In the genomic region with DNA sequence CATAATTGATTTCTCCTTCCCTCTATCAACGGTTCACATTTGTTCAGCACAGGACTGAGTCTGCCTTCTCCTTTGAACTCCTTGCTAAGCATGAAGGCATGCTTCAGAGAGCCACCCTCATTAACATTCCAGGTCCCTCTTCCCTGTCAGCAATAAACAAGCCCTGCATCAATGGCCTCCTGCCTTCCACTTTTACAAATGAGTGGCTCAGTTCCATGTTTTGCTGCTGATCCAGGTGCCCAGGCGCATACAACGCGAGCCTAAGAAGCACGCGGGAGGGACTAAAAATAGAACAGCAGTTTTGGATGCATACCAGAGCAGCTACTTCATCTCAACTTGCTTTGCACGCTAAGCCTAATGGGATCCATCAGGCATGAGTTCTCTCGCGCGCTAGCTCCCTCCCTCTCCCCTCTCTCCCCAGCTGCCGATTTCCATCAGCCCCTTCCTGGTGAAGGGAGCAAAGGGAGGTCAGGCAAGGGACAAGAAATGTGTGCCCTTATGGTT, we compare ENCODE assay signal across 8 cellular contexts. TPM values are rescaled to one million over a fixed set of nuclear protein-coding genes. Genes with fewer than 3 reads are reported as not detected.
A peak's percentile ranks its signal among the peaks of the same experiment; 100 is the strongest.
DNase-seq lines count a peak whose midpoint lies in the region; ATAC-seq and TF ChIP-seq lines count a peak whose summit lies in the region.

No MANE protein-coding gene starts in this region.

- ATAC-seq in Right ventricle myocardium inferior (peak; percentile 88), heart left ventricle (peak; percentile 90 to 95 (median 94))
- ATAC-seq in CD8-positive, alpha-beta T cell = no peak

- peak overlapping the region; percentile 90 for H3K27ac ChIP-seq in VCaP
- peak overlapping the region; percentile 8 to 82 (median 68) for H3K27ac ChIP-seq in heart left ventricle
- H3K27ac ChIP-seq in CD8-positive, alpha-beta T cell (ENCODE audit: low read depth, low read length) = no peak overlapping the region

- no peaks in the 10 kb centered on the region for H3K27me3 ChIP-seq in heart left ventricle
- H3K27me3 ChIP-seq in CD8-positive, alpha-beta T cell (ENCODE audit: insufficient read depth, low read length) = no peaks in the 10 kb centered on the region

- intact Hi-C loops in Right ventricle myocardium inferior (cut with DNase I) (loop anchor here (5.0 kb wide), 2 partner anchors 50 to 70 kb away; partner anchors contain the start of gene REV3L), cardiac septum (cut with DNase I) (loop anchor here (5.0 kb wide), 2 partner anchors 50 to 70 kb away; partner anchors contain the start of gene REV3L), heart left ventricle (cut with DNase I) (loop anchor here in 6 of 10 donors (2.0 to 10.0 kb wide), 6 partner anchors 50 to 70 kb away; partner anchors contain the start of genes REV3L (in 4 of the 6) and TRAF3IP2 (in 2 of the 6)), posterior cingulate gyrus (cut with DNase I) (loop anchor here (10.0 kb wide), 1 partner anchor 67 kb away; the partner anchor contains the start of gene REV3L)
- intact Hi-C loops in activated T-helper 1 cell treated with anti-CD3 and anti-CD28 coated beads, Interleukin-12 subunit alpha, Interleukin-12 subunit beta, Interleukin-2, Interleukin-4 antibody, amounts not matched to agents 30 ng/mL and 10 ng/mL and 1 ng/mL, durations not matched to agents 14 hours and 24 hours and 36 hours (cut with micrococcal nuclease) = no loop called here
- intact Hi-C loops in CD8-positive, alpha-beta T cell (cut with DNase I, micrococcal nuclease) = no loop called here

- H3K36me3 ChIP-seq in heart left ventricle = no peaks in the 10 kb centered on the region
- H3K36me3 ChIP-seq in CD8-positive, alpha-beta T cell (ENCODE audit: insufficient read depth, low read length) = no peaks in the 10 kb centered on the region

- TF ChIP-seq CTCF in VCaP (conservative IDR thresholded peaks at IDR 0.05) (no peak), heart left ventricle (IDR thresholded peaks at IDR 0.05) (no peak)
- TF ChIP-seq CTCF in CD8-positive, alpha-beta T cell (IDR thresholded peaks at IDR 0.05) = no peak

- peaks cover 5% of the 10 kb centered on the region for H3K4me1 Mint-ChIP-seq in activated T-helper 1 cell treated with anti-CD3 and anti-CD28 coated beads, Interleukin-12 subunit alpha, Interleukin-12 subunit beta, Interleukin-2, Interleukin-4 antibody, amounts not matched to agents 30 ng/mL and 10 ng/mL and 1 ng/mL, durations not matched to agents 14 hours and 24 hours and 36 hours (ENCODE audit: low read depth)
- H3K4me1 Mint-ChIP-seq in CD8-positive, alpha-beta T cell (ENCODE audit: low read depth) = no peaks in the 10 kb centered on the region

- no peak for TF ChIP-seq POLR2A in heart left ventricle (IDR thresholded peaks at IDR 0.05)

- POLR2A ChIA-PET in CD8-positive, alpha-beta T cell (lab: Charles Lee) = no interaction called here

- CTCF ChIA-PET in CD8-positive, alpha-beta T cell (lab: Charles Lee) = no interaction called here

- H3K4me3 Mint-ChIP-seq in activated T-helper 1 cell treated with anti-CD3 and anti-CD28 coated beads, Interleukin-12 subunit alpha, Interleukin-12 subunit beta, Interleukin-2, Interleukin-4 antibody, amounts not matched to agents 30 ng/mL and 10 ng/mL and 1 ng/mL, durations not matched to agents 14 hours and 24 hours and 36 hours = no peak overlapping the region
- no peak overlapping the region for H3K4me3 Mint-ChIP-seq in CD8-positive, alpha-beta T cell

- 0 to 14% (median 8%) methylated on average over 11 of the region's 11 CpGs for WGBS in heart left ventricle, 4 donors

- peak overlapping the region in 2 of 12 donors; percentile 11 to 14 for H3K4me3 ChIP-seq in heart left ventricle
- no peak overlapping the region for H3K4me3 ChIP-seq in CD8-positive, alpha-beta T cell (ENCODE audit: low read depth, low read length)

- peaks cover 12% of the 10 kb centered on the region for H3K36me3 Mint-ChIP-seq in activated T-helper 1 cell treated with anti-CD3 and anti-CD28 coated beads, Interleukin-12 subunit alpha, Interleukin-12 subunit beta, Interleukin-2, Interleukin-4 antibody, amounts not matched to agents 30 ng/mL and 10 ng/mL and 1 ng/mL, durations not matched to agents 14 hours and 24 hours and 36 hours (ENCODE audit: low read depth)
- peaks cover 12% of the 10 kb centered on the region for H3K36me3 Mint-ChIP-seq in CD8-positive, alpha-beta T cell

- no peak overlapping the region for H3K27ac Mint-ChIP-seq in activated T-helper 1 cell treated with anti-CD3 and anti-CD28 coated beads, Interleukin-12 subunit alpha, Interleukin-12 subunit beta, Interleukin-2, Interleukin-4 antibody, amounts not matched to agents 30 ng/mL and 10 ng/mL and 1 ng/mL, durations not matched to agents 14 hours and 24 hours and 36 hours
- no peak overlapping the region for H3K27ac Mint-ChIP-seq in CD8-positive, alpha-beta T cell

- no peak for DNase-seq in Right ventricle myocardium inferior (ENCODE audit: missing footprints)
- no peak for DNase-seq in cardiac septum (ENCODE audit: low spot score)
- DNase-seq in heart left ventricle = peak in 4 of 5 donors; percentile 70 to 78 (median 76)
- peak in 8 of 10 donors; percentile 53 to 91 (median 64) for DNase-seq in posterior cingulate gyrus
- DNase-seq in activated T-helper 1 cell treated with anti-CD3 and anti-CD28 coated beads, Interleukin-12 subunit alpha, Interleukin-12 subunit beta, Interleukin-2, Interleukin-4 antibody, amounts not matched to agents 30 ng/mL and 10 ng/mL and 1 ng/mL, durations not matched to agents 14 hours and 24 hours and 36 hours (ENCODE audit: low spot score) = no peak
- DNase-seq in CD8-positive, alpha-beta T cell = no peak
- no peak for DNase-seq in NK-92 treated with Interleukin-12 subunit alpha and Interleukin-12 subunit beta, amount 100 ng/mL, for 24 hours (lab: John Stamatoyannopoulos, UW)

- H3K9me3 Mint-ChIP-seq in activated T-helper 1 cell treated with anti-CD3 and anti-CD28 coated beads, Interleukin-12 subunit alpha, Interleukin-12 subunit beta, Interleukin-2, Interleukin-4 antibody, amounts not matched to agents 30 ng/mL and 10 ng/mL and 1 ng/mL, durations not matched to agents 14 hours and 24 hours and 36 hours = no peaks in the 10 kb centered on the region
- H3K9me3 Mint-ChIP-seq in CD8-positive, alpha-beta T cell = no peaks in the 10 kb centered on the region

- no peaks in the 10 kb centered on the region for H3K27me3 Mint-ChIP-seq in activated T-helper 1 cell treated with anti-CD3 and anti-CD28 coated beads, Interleukin-12 subunit alpha, Interleukin-12 subunit beta, Interleukin-2, Interleukin-4 antibody, amounts not matched to agents 30 ng/mL and 10 ng/mL and 1 ng/mL, durations not matched to agents 14 hours and 24 hours and 36 hours (ENCODE audit: insufficient read depth)
- H3K27me3 Mint-ChIP-seq in CD8-positive, alpha-beta T cell (ENCODE audit: low read depth) = no peaks in the 10 kb centered on the region

- H3K4me1 ChIP-seq in heart left ventricle = peaks cover 8 to 43% (median 30%) of the 10 kb centered on the region in 12 donors
- H3K4me1 ChIP-seq in CD8-positive, alpha-beta T cell (ENCODE audit: insufficient read depth, low read length) = no peaks in the 10 kb centered on the region

- H3K9me3 ChIP-seq in heart left ventricle = no peaks in the 10 kb centered on the region
- no peaks in the 10 kb centered on the region for H3K9me3 ChIP-seq in CD8-positive, alpha-beta T cell (ENCODE audit: low read length)

RNA-seq across cellular contexts. Expression of gene TRAF3IP2, which starts 53.4 kb away (rescaled TPM):
- total RNA-seq in Right ventricle myocardium inferior (11.0 TPM), cardiac septum (6.5 TPM), heart left ventricle (10 to 100 TPM in 8 of 9 donors, 1 to 10 TPM in 1; 7.4 to 19.4 (median 12.9) TPM)
- 10 to 100 TPM; 10.5 to 14.4 TPM for polyA plus RNA-seq in heart left ventricle
- total RNA-seq in activated T-helper 1 cell treated with anti-CD3 and anti-CD28 coated beads, Interleukin-12 subunit alpha, Interleukin-12 subunit beta, Interleukin-2, Interleukin-4 antibody, amounts not matched to agents 30 ng/mL and 10 ng/mL and 1 ng/mL, durations not matched to agents 14 hours and 24 hours and 36 hours = 17.4 and 18.5 TPM in 2 replicates
- 10 to 100 TPM; 24.7 to 26.1 TPM for total RNA-seq in CD8-positive, alpha-beta T cell

Comparison
In these comparisons a context has a peak if more than half of its experiments do, and no peak if none do; other contexts are left out.
1. DNase-seq: peak in heart left ventricle (4 of 5) and posterior cingulate gyrus (8 of 10); none in Right ventricle myocardium inferior (single experiment), cardiac septum (single experiment), activated T-helper 1 cell treated with anti-CD3 and anti-CD28 coated beads, Interleukin-12 subunit alpha, Interleukin-12 subunit beta, Interleukin-2, Interleukin-4 antibody, amounts not matched to agents 30 ng/mL and 10 ng/mL and 1 ng/mL, durations not matched to agents 14 hours and 24 hours and 36 hours (single experiment), CD8-positive, alpha-beta T cell (0 of 7) and NK-92 treated with Interleukin-12 subunit alpha and Interleukin-12 subunit beta, amount 100 ng/mL, for 24 hours (single experiment).
2. intact Hi-C loops: an anchor here in Right ventricle myocardium inferior (5.0 kb wide), cardiac septum (5.0 kb wide), heart left ventricle (2.0 to 10.0 kb wide) and posterior cingulate gyrus (10.0 kb wide); none called in activated T-helper 1 cell treated with anti-CD3 and anti-CD28 coated beads, Interleukin-12 subunit alpha, Interleukin-12 subunit beta, Interleukin-2, Interleukin-4 antibody, amounts not matched to agents 30 ng/mL and 10 ng/mL and 1 ng/mL, durations not matched to agents 14 hours and 24 hours and 36 hours and CD8-positive, alpha-beta T cell.